Comparison of ENCODE assay signal across 16 cellular contexts in genomic region chr11:30131535-30131934, GRCh38.
DNase-seq lines count a peak whose midpoint lies in the region; ATAC-seq, FAIRE-seq and TF ChIP-seq lines count a peak whose summit lies in the region.
"Had no signal": no experiment of that assay in that cellular context is flagged by ENCODE, and none has a peak within 500 bp of the region (broad histone marks: within the 10 kb centered on the region; RNA-seq: fewer than 3 reads in every experiment).

No MANE protein-coding gene starts in this region.

- intact Hi-C loops in kidney (cut with DNase I), result no loop called here

- no peaks in the 10 kb centered on the region for H3K4me1 Mint-ChIP-seq in progenitor cell of endocrine pancreas (ENCODE audit: low read depth)

- H3K4me3 Mint-ChIP-seq in progenitor cell of endocrine pancreas (ENCODE audit: low read depth), result no peak overlapping the region
- H3K4me3 Mint-ChIP-seq: natural killer cell had no signal

- DNase-seq in D721Med (ENCODE audit: insufficient read length, low spot score) (no peak), RWPE1 (ENCODE audit: low spot score) (peak; percentile 4), kidney (no peak), progenitor cell of endocrine pancreas (ENCODE audit: low spot score, unreplicated experiment) (no peak)
- DNase-seq: activated T-cell treated with anti-CD3 and anti-CD28 coated beads, Interleukin-2, amount 50 U/mL, for 48 hours; C1 segment of cervical spinal cord; dermis blood vessel endothelial cell; KG1; natural killer cell; NCI-H526 treated with DMSO at 0.1 percent for 48 hours; stimulated activated CD4-positive, alpha-beta T cell treated with anti-CD3 and anti-CD28 coated beads, Interleukin-2, amount 100 ng/mL, for 48 hours; thyroid gland had no signal

- peak; percentile 29 for TF ChIP-seq CTCF in D721Med (IDR thresholded peaks at IDR 0.05; ENCODE audit: insufficient read depth, missing control alignments)
- TF ChIP-seq CTCF in RWPE1 (conservative IDR thresholded peaks at IDR 0.05; ENCODE audit: low read depth), result no peak
- peak; percentile 24 for TF ChIP-seq CTCF in kidney (IDR thresholded peaks at IDR 0.05; ENCODE audit: borderline replicate concordance, extremely low read depth, insufficient read depth)
- TF ChIP-seq CTCF in progenitor cell of endocrine pancreas (IDR thresholded peaks at IDR 0.05; ENCODE audit: unreplicated experiment), result no peak

- H3K27ac ChIP-seq in RWPE1 (no peak overlapping the region), kidney (ENCODE audit: low read depth in 2 of 2, low read length in 2 of 2) (no peak overlapping the region)
- H3K27ac ChIP-seq: thyroid gland had no signal

- H3K9me3 Mint-ChIP-seq in progenitor cell of endocrine pancreas (ENCODE audit: low read depth), result no peaks in the 10 kb centered on the region
- H3K9me3 Mint-ChIP-seq: natural killer cell had no signal

- POLR2A ChIA-PET in RWPE1 (lab: Yijun Ruan, JAX; ENCODE audit: low non-redundant PET), result no interaction called here

- no peak overlapping the region for H3K4me3 ChIP-seq in kidney (ENCODE audit: low read length in 2 of 2)
- H3K4me3 ChIP-seq: thyroid gland had no signal

- CTCF ChIA-PET in RWPE1 (lab: Yijun Ruan, JAX), result interaction anchor here (0.6 to 1.1 kb wide), 3 partner anchors 10 to 203 kb away, joined by 3 to 8 read pairs (median 4); no protein-coding TSS in a partner anchor

- no peaks in the 10 kb centered on the region for H3K36me3 ChIP-seq in kidney (ENCODE audit: control insufficient read depth in 1 of 2, insufficient read depth in 2 of 2, low read length in 2 of 2)
- H3K36me3 ChIP-seq: thyroid gland had no signal

- FAIRE-seq in D721Med (lab: Jason Lieb, UNC), result no peak
- no peak for FAIRE-seq in kidney (lab: Jason Lieb, UNC)

- H3K27ac Mint-ChIP-seq in progenitor cell of endocrine pancreas, result no peak overlapping the region
- H3K27ac Mint-ChIP-seq: natural killer cell had no signal

- ATAC-seq in GM21526 (IDR thresholded peaks at IDR 0.05; ENCODE audit: low FRiP score, unreplicated experiment) (peak; percentile 64), GM18519 (IDR thresholded peaks at IDR 0.05; ENCODE audit: low FRiP score, unreplicated experiment) (no peak), HG02678 (IDR thresholded peaks at IDR 0.05; ENCODE audit: unreplicated experiment) (no peak), GM18517 (IDR thresholded peaks at IDR 0.05; ENCODE audit: unreplicated experiment) (no peak)
- ATAC-seq: natural killer cell had no signal

- no peak overlapping the region for H3K9ac ChIP-seq in kidney (ENCODE audit: low read length in 2 of 2)

- no peaks in the 10 kb centered on the region for H3K9me3 ChIP-seq in kidney (ENCODE audit: control insufficient read depth in 1 of 2, low read length in 2 of 2)
- H3K9me3 ChIP-seq: thyroid gland had no signal

- H3K36me3 Mint-ChIP-seq in progenitor cell of endocrine pancreas (ENCODE audit: insufficient read depth), result no peaks in the 10 kb centered on the region
- H3K36me3 Mint-ChIP-seq: natural killer cell had no signal

- H3K4me1 ChIP-seq in kidney (ENCODE audit: control insufficient read depth in 1 of 2, insufficient read depth in 1 of 2, low read depth in 1 of 2, low read length in 2 of 2), result no peaks in the 10 kb centered on the region
- H3K4me1 ChIP-seq: thyroid gland had no signal

- peaks cover 6% of the 10 kb centered on the region for H3K27me3 Mint-ChIP-seq in progenitor cell of endocrine pancreas

Comparison
In these comparisons a context has a peak if more than half of its experiments do, and no peak if none do; other contexts are left out.
1. CTCF ChIP-seq: peak in D721Med (single experiment) and kidney (single experiment); none in RWPE1 (single experiment) and progenitor cell of endocrine pancreas (single experiment).